17 cellular contexts compared by ENCODE assay signal in the genomic region with DNA sequence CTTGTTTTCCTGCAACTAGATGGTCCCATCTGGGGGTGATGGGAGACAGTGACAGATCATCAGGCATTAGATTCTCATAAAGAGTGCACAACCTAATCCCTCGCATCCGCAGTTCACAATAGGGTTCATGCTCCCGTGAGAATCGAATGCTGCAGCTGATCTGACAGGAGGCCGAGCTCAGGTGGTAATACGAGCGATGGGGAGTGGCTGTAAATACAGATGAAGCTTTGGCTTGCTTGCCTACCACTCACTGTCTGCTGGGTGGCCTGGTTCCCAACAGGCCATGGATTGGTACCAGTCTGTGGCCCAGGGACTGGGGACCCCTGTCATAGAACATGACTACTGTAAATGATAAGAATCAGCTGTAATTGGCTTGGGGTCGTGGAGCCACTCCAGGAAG. TPM values are rescaled to one million over a fixed set of nuclear protein-coding genes. Genes with fewer than 3 reads are reported as not detected.
DNase-seq lines count a peak whose midpoint lies in the region; ATAC-seq lines count a peak whose summit lies in the region.
"Had no signal": no experiment of that assay in that cellular context is flagged by ENCODE, and none has a peak within 500 bp of the region (broad histone marks: within the 10 kb centered on the region; RNA-seq: fewer than 3 reads in every experiment).

No MANE protein-coding gene starts in this region.

- POLR2A ChIA-PET in T-cell (lab: Charles Lee), result interaction anchor here (0.6 to 1.6 kb wide), 2 partner anchors 17 to 18 kb away, joined by 3 to 10 read pairs; no protein-coding TSS in a partner anchor

- no peak for DNase-seq in activated naive CD4-positive, alpha-beta T cell treated with anti-CD3 and anti-CD28 coated beads, Interleukin-2, amount 50 U/mL, for 16 hours
- no peak for DNase-seq in T-cell
- no peak for DNase-seq in effector memory CD8-positive, alpha-beta T cell
- no peak for DNase-seq in NCI-H2196 (lab: John Stamatoyannopoulos, UW; ENCODE audit: unreplicated experiment)
- DNase-seq in SW 1271 (lab: John Stamatoyannopoulos, UW), result no peak
- no peak for DNase-seq in HT-29 (ENCODE audit: low spot score)
- DNase-seq: GOT3, NCI-H1105, NCI-H524 had no signal

- CTCF ChIA-PET in T-cell (lab: Charles Lee), result interaction anchor here (0.7 to 2.5 kb wide), 5 partner anchors 15 to 33 kb away, joined by 3 to 22 read pairs (median 3); no protein-coding TSS in a partner anchor

- H3K4me1 Mint-ChIP-seq in activated naive CD4-positive, alpha-beta T cell treated with anti-CD3 and anti-CD28 coated beads, Interleukin-2, amount 50 U/mL, for 24 hours, result peaks cover 36% of the 10 kb centered on the region
- H3K4me1 Mint-ChIP-seq in T-cell, result peaks cover 36 to 39% (median 37%) of the 10 kb centered on the region in 3 donors
- peaks cover 27 to 31% of the 10 kb centered on the region in 2 donors for H3K4me1 Mint-ChIP-seq in effector memory CD8-positive, alpha-beta T cell (ENCODE audit: low read depth in 2 of 2)
- H3K4me1 Mint-ChIP-seq: neural crest cell had no signal

- no peaks in the 10 kb centered on the region for H3K9me3 Mint-ChIP-seq in activated naive CD4-positive, alpha-beta T cell treated with anti-CD3 and anti-CD28 coated beads, Interleukin-2, amount 50 U/mL, for 24 hours
- no peaks in the 10 kb centered on the region for H3K9me3 Mint-ChIP-seq in T-cell
- H3K9me3 Mint-ChIP-seq in effector memory CD8-positive, alpha-beta T cell, result no peaks in the 10 kb centered on the region
- H3K9me3 Mint-ChIP-seq: mesothelial cell of epicardium, neural crest cell had no signal

- H3K27me3 Mint-ChIP-seq in activated naive CD4-positive, alpha-beta T cell treated with anti-CD3 and anti-CD28 coated beads, Interleukin-2, amount 50 U/mL, for 24 hours, result no peaks in the 10 kb centered on the region
- no peaks in the 10 kb centered on the region for H3K27me3 Mint-ChIP-seq in T-cell
- no peaks in the 10 kb centered on the region for H3K27me3 Mint-ChIP-seq in effector memory CD8-positive, alpha-beta T cell

- peaks cover 4% of the 10 kb centered on the region for H3K36me3 Mint-ChIP-seq in activated naive CD4-positive, alpha-beta T cell treated with anti-CD3 and anti-CD28 coated beads, Interleukin-2, amount 50 U/mL, for 24 hours
- H3K36me3 Mint-ChIP-seq in T-cell, result peaks cover 4% of the 10 kb centered on the region
- H3K36me3 Mint-ChIP-seq in effector memory CD8-positive, alpha-beta T cell (ENCODE audit: insufficient read depth), result peaks cover 3% of the 10 kb centered on the region
- H3K36me3 Mint-ChIP-seq: mesothelial cell of epicardium had no signal

- no peak overlapping the region for H3K4me3 Mint-ChIP-seq in activated naive CD4-positive, alpha-beta T cell treated with anti-CD3 and anti-CD28 coated beads, Interleukin-2, amount 50 U/mL, for 24 hours
- H3K4me3 Mint-ChIP-seq in T-cell, result peak overlapping the region in 1 of 3 donors; percentile 65
- peak overlapping the region; percentile 54 to 68 for H3K4me3 Mint-ChIP-seq in effector memory CD8-positive, alpha-beta T cell
- H3K4me3 Mint-ChIP-seq: mesothelial cell of epicardium, neural crest cell had no signal

- ATAC-seq in T-cell (replicated peaks in 1 of 4), result peak in 1 of 4 experiments; percentile 3
- ATAC-seq in effector memory CD8-positive, alpha-beta T cell (replicated peaks), result no peak
- ATAC-seq: body of pancreas, psoas muscle had no signal

- peak overlapping the region; percentile 55 for H3K27ac Mint-ChIP-seq in activated naive CD4-positive, alpha-beta T cell treated with anti-CD3 and anti-CD28 coated beads, Interleukin-2, amount 50 U/mL, for 24 hours
- peak overlapping the region; percentile 90 to 93 for H3K27ac Mint-ChIP-seq in T-cell
- H3K27ac Mint-ChIP-seq in effector memory CD8-positive, alpha-beta T cell, result peak overlapping the region; percentile 78
- H3K27ac Mint-ChIP-seq: mesothelial cell of epicardium had no signal

RNA-seq across cellular contexts. Expression of a gene that starts 28.0 kb away (rescaled TPM):
- under 1 TPM in 2 of 5 donors, not detected in 3; 0.20 to 0.56 TPM for total RNA-seq in T-cell
- total RNA-seq in HT-29 (2014; rRNA removed; shearing (Covaris generic)), result not detected in 2 replicates
- total RNA-seq: activated CD8-positive, alpha-beta memory T cell treated with anti-CD3 and anti-CD28 coated beads for 36 hours; body of pancreas; fibroblast of lung; LHCN-M2; mesothelial cell of epicardium; neural crest cell; psoas muscle had no signal

RNA-seq across cellular contexts. Expression of a gene that starts 34.2 kb away (rescaled TPM):
- under 1 TPM in 3 of 5 donors, not detected in 2; 0.13 to 0.55 (median 0.19) TPM for total RNA-seq in T-cell
- not detected in 2 replicates for total RNA-seq in HT-29 (2014; rRNA removed; shearing (Covaris generic))
